1 cellular context compared by ENCODE assay signal in the genomic region with DNA sequence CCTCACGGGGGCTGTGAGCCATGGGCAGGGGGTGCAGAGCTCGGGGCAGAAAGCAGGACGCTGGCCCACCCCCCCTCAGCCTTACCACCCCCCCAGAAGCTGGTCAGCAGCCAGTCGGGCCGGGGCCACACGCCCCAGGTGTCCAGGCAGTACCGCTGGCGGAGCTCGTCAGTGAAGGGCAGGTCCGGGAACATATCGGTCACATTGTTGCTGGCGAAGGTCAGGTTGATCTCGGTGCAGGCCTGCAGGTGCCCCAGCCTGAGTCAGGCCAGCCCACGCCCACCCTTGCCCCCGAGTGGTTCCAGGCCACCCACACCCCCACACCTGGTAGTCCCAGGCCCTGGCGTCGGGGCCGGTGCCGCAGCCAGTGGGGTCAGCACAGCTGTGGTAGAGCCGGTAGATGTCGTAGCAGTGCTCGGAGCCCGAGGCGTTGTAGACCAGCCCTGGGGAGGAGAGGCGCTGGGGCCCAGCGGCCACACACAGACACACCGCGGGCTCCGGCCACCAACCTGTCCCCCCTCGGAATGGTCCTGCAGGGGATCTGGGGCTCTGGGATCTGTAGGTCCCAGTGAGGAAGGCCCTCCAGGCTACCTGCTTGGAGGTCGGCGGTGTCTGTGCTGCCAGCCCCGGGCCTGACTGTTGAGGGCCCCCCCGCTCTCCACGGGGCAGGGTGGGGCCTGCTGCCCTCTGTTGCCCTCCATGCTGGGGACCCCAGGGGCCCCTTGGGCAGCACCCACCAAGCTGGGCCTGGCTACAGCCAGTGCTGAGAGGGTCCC.
TF ChIP-seq lines count a peak whose summit lies in the region.

No MANE protein-coding gene starts in this region.

TF ChIP-seq in HepG2, 621 proteins besides CTCF, POLR2A, EP300 and RAD21 (continued from another document and continues in another):
- TF ChIP-seq, protein P1, sequence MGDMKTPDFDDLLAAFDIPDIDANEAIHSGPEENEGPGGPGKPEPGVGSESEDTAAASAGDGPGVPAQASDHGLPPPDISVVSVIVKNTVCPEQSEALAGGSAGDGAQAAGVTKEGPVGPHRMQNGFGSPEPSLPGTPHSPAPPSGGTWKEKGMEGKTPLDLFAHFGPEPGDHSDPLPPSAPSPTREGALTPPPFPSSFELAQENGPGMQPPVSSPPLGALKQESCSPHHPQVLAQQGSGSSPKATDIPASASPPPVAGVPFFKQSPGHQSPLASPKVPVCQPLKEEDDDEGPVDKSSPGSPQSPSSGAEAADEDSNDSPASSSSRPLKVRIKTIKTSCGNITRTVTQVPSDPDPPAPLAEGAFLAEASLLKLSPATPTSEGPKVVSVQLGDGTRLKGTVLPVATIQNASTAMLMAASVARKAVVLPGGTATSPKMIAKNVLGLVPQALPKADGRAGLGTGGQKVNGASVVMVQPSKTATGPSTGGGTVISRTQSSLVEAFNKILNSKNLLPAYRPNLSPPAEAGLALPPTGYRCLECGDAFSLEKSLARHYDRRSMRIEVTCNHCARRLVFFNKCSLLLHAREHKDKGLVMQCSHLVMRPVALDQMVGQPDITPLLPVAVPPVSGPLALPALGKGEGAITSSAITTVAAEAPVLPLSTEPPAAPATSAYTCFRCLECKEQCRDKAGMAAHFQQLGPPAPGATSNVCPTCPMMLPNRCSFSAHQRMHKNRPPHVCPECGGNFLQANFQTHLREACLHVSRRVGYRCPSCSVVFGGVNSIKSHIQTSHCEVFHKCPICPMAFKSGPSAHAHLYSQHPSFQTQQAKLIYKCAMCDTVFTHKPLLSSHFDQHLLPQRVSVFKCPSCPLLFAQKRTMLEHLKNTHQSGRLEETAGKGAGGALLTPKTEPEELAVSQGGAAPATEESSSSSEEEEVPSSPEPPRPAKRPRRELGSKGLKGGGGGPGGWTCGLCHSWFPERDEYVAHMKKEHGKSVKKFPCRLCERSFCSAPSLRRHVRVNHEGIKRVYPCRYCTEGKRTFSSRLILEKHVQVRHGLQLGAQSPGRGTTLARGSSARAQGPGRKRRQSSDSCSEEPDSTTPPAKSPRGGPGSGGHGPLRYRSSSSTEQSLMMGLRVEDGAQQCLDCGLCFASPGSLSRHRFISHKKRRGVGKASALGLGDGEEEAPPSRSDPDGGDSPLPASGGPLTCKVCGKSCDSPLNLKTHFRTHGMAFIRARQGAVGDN (CRISPR knock-in tag; IDR thresholded peaks at IDR 0.05), result peak; percentile 80
- TF ChIP-seq ZSCAN31 (CRISPR knock-in tag; IDR thresholded peaks at IDR 0.05; ENCODE audit: low read depth), result 0 out of 2 replicates have a peak, but pooled peaks have one; percentile 7
- TF ChIP-seq MTA1 (CRISPR knock-in tag; IDR thresholded peaks at IDR 0.05; ENCODE audit: borderline replicate concordance), result no peak
- peak; percentile 39; the same call in 1 of the 2 replicates for TF ChIP-seq REL (CRISPR knock-in tag; conservative IDR thresholded peaks at IDR 0.05)
- TF ChIP-seq ZNF788 (CRISPR knock-in tag; IDR thresholded peaks at IDR 0.05; ENCODE audit: borderline replicate concordance), result peak; percentile 50; the same call in 1 of the 2 replicates
- TF ChIP-seq CREB1 (IDR thresholded peaks at IDR 0.05), result no peak
- TF ChIP-seq CREB1 (CRISPR knock-in tag; IDR thresholded peaks at IDR 0.05), result no peak
- TF ChIP-seq, protein P2, sequence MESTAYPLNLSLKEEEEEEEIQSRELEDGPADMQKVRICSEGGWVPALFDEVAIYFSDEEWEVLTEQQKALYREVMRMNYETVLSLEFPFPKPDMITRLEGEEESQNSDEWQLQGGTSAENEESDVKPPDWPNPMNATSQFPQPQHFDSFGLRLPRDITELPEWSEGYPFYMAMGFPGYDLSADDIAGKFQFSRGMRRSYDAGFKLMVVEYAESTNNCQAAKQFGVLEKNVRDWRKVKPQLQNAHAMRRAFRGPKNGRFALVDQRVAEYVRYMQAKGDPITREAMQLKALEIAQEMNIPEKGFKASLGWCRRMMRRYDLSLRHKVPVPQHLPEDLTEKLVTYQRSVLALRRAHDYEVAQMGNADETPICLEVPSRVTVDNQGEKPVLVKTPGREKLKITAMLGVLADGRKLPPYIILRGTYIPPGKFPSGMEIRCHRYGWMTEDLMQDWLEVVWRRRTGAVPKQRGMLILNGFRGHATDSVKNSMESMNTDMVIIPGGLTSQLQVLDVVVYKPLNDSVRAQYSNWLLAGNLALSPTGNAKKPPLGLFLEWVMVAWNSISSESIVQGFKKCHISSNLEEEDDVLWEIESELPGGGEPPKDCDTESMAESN (CRISPR knock-in tag; conservative IDR thresholded peaks at IDR 0.05), result peak; percentile 10; the same call in 1 of the 2 replicates
- TF ChIP-seq, protein P3, sequence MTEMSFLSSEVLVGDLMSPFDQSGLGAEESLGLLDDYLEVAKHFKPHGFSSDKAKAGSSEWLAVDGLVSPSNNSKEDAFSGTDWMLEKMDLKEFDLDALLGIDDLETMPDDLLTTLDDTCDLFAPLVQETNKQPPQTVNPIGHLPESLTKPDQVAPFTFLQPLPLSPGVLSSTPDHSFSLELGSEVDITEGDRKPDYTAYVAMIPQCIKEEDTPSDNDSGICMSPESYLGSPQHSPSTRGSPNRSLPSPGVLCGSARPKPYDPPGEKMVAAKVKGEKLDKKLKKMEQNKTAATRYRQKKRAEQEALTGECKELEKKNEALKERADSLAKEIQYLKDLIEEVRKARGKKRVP (CRISPR knock-in tag; IDR thresholded peaks at IDR 0.05), result no peak
- 0 out of 2 replicates have a peak, but pooled peaks have one; percentile 56 for TF ChIP-seq ZNF292 (CRISPR knock-in tag; IDR thresholded peaks at IDR 0.05; ENCODE audit: borderline replicate concordance, low read depth)
- no peak for TF ChIP-seq PRMT3 (CRISPR knock-in tag; IDR thresholded peaks at IDR 0.05; ENCODE audit: borderline replicate concordance, low read depth)
- no peak for TF ChIP-seq FOSL1 (CRISPR knock-in tag; IDR thresholded peaks at IDR 0.05; ENCODE audit: borderline replicate concordance)
- TF ChIP-seq, protein P4, sequence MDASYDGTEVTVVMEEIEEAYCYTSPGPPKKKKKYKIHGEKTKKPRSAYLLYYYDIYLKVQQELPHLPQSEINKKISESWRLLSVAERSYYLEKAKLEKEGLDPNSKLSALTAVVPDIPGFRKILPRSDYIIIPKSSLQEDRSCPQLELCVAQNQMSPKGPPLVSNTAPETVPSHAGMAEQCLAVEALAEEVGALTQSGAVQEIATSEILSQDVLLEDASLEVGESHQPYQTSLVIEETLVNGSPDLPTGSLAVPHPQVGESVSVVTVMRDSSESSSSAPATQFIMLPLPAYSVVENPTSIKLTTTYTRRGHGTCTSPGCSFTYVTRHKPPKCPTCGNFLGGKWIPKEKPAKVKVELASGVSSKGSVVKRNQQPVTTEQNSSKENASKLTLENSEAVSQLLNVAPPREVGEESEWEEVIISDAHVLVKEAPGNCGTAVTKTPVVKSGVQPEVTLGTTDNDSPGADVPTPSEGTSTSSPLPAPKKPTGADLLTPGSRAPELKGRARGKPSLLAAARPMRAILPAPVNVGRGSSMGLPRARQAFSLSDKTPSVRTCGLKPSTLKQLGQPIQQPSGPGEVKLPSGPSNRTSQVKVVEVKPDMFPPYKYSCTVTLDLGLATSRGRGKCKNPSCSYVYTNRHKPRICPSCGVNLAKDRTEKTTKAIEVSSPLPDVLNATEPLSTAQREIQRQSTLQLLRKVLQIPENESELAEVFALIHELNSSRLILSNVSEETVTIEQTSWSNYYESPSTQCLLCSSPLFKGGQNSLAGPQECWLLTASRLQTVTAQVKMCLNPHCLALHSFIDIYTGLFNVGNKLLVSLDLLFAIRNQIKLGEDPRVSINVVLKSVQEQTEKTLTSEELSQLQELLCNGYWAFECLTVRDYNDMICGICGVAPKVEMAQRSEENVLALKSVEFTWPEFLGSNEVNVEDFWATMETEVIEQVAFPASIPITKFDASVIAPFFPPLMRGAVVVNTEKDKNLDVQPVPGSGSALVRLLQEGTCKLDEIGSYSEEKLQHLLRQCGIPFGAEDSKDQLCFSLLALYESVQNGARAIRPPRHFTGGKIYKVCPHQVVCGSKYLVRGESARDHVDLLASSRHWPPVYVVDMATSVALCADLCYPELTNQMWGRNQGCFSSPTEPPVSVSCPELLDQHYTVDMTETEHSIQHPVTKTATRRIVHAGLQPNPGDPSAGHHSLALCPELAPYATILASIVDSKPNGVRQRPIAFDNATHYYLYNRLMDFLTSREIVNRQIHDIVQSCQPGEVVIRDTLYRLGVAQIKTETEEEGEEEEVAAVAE (CRISPR knock-in tag; IDR thresholded peaks at IDR 0.05; ENCODE audit: borderline replicate concordance), result no peak
- no peak for TF ChIP-seq FOXK2 (IDR thresholded peaks at IDR 0.05)
- TF ChIP-seq, protein P5, sequence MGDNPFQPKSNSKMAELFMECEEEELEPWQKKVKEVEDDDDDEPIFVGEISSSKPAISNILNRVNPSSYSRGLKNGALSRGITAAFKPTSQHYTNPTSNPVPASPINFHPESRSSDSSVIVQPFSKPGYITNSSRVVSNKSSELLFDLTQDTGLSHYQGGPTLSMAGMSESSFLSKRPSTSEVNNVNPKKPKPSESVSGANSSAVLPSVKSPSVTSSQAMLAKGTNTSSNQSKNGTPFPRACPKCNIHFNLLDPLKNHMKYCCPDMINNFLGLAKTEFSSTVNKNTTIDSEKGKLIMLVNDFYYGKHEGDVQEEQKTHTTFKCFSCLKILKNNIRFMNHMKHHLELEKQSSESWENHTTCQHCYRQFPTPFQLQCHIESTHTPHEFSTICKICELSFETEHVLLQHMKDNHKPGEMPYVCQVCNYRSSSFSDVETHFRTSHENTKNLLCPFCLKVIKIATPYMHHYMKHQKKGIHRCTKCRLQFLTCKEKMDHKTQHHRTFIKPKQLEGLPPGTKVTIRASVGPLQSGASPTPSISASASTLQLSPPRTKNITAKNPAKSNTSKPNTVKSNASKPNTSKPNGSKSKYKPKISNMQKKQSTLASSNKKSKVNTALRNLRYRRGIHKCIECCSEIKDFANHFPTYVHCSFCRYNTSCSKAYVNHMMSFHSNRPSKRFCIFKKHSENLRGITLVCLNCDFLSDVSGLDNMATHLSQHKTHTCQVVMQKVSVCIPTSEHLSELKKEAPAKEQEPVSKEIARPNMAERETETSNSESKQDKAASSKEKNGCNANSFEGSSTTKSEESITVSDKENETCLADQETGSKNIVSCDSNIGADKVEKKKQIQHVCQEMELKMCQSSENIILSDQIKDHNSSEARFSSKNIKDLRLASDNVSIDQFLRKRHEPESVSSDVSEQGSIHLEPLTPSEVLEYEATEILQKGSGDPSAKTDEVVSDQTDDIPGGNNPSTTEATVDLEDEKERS (CRISPR knock-in tag; IDR thresholded peaks at IDR 0.05), result peak; percentile 50; the same call in 1 of the 2 replicates
- TF ChIP-seq MBD4 (IDR thresholded peaks at IDR 0.05; ENCODE audit: borderline replicate concordance, low read length), result no peak
- TF ChIP-seq ZBTB3 (CRISPR knock-in tag; IDR thresholded peaks at IDR 0.05; ENCODE audit: borderline replicate concordance, low read depth), result no peak
- TF ChIP-seq, protein P6, sequence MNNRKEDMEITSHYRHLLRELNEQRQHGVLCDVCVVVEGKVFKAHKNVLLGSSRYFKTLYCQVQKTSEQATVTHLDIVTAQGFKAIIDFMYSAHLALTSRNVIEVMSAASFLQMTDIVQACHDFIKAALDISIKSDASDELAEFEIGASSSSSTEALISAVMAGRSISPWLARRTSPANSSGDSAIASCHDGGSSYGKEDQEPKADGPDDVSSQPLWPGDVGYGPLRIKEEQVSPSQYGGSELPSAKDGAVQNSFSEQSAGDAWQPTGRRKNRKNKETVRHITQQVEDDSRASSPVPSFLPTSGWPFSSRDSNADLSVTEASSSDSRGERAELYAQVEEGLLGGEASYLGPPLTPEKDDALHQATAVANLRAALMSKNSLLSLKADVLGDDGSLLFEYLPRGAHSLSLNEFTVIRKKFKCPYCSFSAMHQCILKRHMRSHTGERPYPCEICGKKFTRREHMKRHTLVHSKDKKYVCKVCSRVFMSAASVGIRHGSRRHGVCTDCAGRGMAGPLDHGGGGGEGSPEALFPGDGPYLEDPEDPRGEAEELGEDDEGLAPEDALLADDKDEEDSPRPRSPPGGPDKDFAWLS (CRISPR knock-in tag; IDR thresholded peaks at IDR 0.05; ENCODE audit: borderline replicate concordance), result peak; percentile 71; the same call in 1 of the 2 replicates
- 0 out of 2 replicates have a peak, but pooled peaks have one; percentile 44 for TF ChIP-seq PHF21A (CRISPR knock-in tag; IDR thresholded peaks at IDR 0.05)
- peak; percentile 61; the same call in 1 of the 2 replicates for TF ChIP-seq ZNF564 (CRISPR knock-in tag; IDR thresholded peaks at IDR 0.05)
- TF ChIP-seq FOXK1 (CRISPR knock-in tag; IDR thresholded peaks at IDR 0.05; ENCODE audit: borderline replicate concordance, low read depth), result no peak
- TF ChIP-seq ZNF605 (CRISPR knock-in tag; IDR thresholded peaks at IDR 0.05), result 0 out of 2 replicates have a peak, but pooled peaks have one; percentile 53
- TF ChIP-seq ZNF138 (CRISPR knock-in tag; IDR thresholded peaks at IDR 0.05; ENCODE audit: low read depth), result 0 out of 2 replicates have a peak, but pooled peaks have one; percentile 38
- no peak for TF ChIP-seq MIXL1 (CRISPR knock-in tag; IDR thresholded peaks at IDR 0.05)
- no peak for TF ChIP-seq EHMT2 (IDR thresholded peaks at IDR 0.05; ENCODE audit: borderline replicate concordance, low read depth, low read length)
- TF ChIP-seq PAWR (CRISPR knock-in tag; IDR thresholded peaks at IDR 0.05; ENCODE audit: borderline replicate concordance), result no peak
- TF ChIP-seq FOXJ3 (CRISPR knock-in tag; IDR thresholded peaks at IDR 0.05; ENCODE audit: borderline replicate concordance), result 0 out of 2 replicates have a peak, but pooled peaks have one; percentile 18
- TF ChIP-seq, protein P7, sequence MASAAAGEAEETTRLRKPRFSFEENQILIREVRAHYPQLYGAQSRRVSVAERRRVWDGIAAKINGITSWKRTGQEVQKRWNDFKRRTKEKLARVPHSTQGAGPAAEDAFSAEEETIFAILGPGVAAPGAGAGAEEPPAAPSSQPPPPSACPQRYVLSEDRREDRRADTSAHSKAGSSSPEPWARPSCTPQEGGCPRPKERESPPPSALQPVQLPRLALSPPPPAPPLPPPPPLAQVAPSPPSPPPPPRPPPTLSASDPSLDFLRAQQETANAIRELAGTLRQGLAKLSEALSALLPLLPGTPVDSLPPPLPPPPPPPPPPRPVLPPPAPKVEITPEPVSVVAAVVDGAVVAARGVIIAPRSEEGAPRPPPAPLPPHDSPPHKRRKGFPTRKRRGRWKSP (CRISPR knock-in tag; IDR thresholded peaks at IDR 0.05), result peak; percentile 58; the same call in 1 of the 2 replicates
- TF ChIP-seq CCDC6 (CRISPR knock-in tag; IDR thresholded peaks at IDR 0.05), result 0 out of 2 replicates have a peak, but pooled peaks have one; percentile 50
- TF ChIP-seq ATF7-NPFF (CRISPR knock-in tag; IDR thresholded peaks at IDR 0.05; ENCODE audit: low read depth), result peak; percentile 25; the same call in 1 of the 2 replicates
- TF ChIP-seq, protein P8, sequence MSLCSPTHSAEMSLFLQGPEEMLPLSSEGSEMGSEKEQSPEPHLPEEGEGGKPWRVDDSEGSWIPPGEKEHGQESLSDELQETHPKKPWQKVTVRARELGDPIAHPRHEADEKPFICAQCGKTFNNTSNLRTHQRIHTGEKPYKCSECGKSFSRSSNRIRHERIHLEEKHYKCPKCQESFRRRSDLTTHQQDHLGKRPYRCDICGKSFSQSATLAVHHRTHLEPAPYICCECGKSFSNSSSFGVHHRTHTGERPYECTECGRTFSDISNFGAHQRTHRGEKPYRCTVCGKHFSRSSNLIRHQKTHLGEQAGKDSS (CRISPR knock-in tag; IDR thresholded peaks at IDR 0.05; ENCODE audit: borderline replicate concordance, low read depth), result 0 out of 2 replicates have a peak, but pooled peaks have one; percentile 49
- TF ChIP-seq ZNF543 (CRISPR knock-in tag; IDR thresholded peaks at IDR 0.05), result no peak
- TF ChIP-seq, protein P9, sequence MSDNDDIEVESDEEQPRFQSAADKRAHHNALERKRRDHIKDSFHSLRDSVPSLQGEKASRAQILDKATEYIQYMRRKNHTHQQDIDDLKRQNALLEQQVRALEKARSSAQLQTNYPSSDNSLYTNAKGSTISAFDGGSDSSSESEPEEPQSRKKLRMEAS (IDR thresholded peaks at IDR 0.05), result peak; percentile 52
